ENCODE assay signal across 1 cellular context in the genomic region with DNA sequence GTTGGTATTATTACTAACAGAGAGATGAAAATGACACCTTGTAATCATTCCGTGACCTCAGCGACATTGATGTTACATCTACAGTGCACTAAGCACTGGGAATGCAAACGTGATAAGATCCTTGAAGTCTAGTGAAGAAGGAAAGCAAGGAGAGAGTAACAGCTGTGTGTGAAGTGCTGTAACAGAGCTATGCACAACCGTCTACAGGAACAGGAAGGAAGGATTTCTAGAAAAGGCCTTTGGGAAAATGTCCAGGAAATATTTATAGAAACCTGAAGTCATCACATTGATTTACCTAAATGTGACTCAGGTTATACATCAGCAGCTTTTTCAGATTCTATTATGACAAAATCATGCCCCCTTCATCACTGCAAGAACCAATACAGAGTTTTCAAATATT.
TF ChIP-seq lines count a peak whose summit lies in the region.

No MANE protein-coding gene starts in this region.

TF ChIP-seq in IMR-90, 13 proteins besides CTCF, POLR2A, EP300 and RAD21 (continued from another document):
- TF ChIP-seq MAFK (IDR thresholded peaks at IDR 0.05; ENCODE audit: low read depth, low read length) (0 out of 2 replicates have a peak, but pooled peaks have one; percentile 4), RCOR1 (IDR thresholded peaks at IDR 0.05; ENCODE audit: insufficient replicate concordance, low read length) (no peak), BHLHE40 (IDR thresholded peaks at IDR 0.05; ENCODE audit: low read depth, low read length) (peak; percentile 55; the same call in 1 of the 2 replicates), RFX5 (IDR thresholded peaks at IDR 0.05; ENCODE audit: low read depth, low read length) (no peak), CHD1 (IDR thresholded peaks at IDR 0.05; ENCODE audit: low read depth, low read length) (no peak), FOS (IDR thresholded peaks at IDR 0.05; ENCODE audit: low read depth, low read length) (no peak)
- TF ChIP-seq, protein P1, sequence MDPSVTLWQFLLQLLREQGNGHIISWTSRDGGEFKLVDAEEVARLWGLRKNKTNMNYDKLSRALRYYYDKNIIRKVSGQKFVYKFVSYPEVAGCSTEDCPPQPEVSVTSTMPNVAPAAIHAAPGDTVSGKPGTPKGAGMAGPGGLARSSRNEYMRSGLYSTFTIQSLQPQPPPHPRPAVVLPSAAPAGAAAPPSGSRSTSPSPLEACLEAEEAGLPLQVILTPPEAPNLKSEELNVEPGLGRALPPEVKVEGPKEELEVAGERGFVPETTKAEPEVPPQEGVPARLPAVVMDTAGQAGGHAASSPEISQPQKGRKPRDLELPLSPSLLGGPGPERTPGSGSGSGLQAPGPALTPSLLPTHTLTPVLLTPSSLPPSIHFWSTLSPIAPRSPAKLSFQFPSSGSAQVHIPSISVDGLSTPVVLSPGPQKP (IDR thresholded peaks at IDR 0.05; ENCODE audit: borderline replicate concordance, low read depth, low read length): no peak
